In genomic region chr16:50202926-50203624, GRCh38 we compare ENCODE assay signal across 8 cellular contexts. TPM values are rescaled to one million over a fixed set of nuclear protein-coding genes. Genes with fewer than 3 reads are reported as not detected.
DNase-seq lines count a peak whose midpoint lies in the region; TF ChIP-seq lines count a peak whose summit lies in the region.
"Had no signal": no experiment of that assay in that cellular context is flagged by ENCODE, and none has a peak within 500 bp of the region (broad histone marks: within the 10 kb centered on the region; RNA-seq: fewer than 3 reads in every experiment).

No MANE protein-coding gene starts in this region.

- H3K27me3 ChIP-seq in suprapubic skin: no peaks in the 10 kb centered on the region

- no peak for TF ChIP-seq POLR2A in suprapubic skin (IDR thresholded peaks at IDR 0.05)

- WGBS in suprapubic skin: 38% methylated on average over 5 of the region's 5 CpGs

- TF ChIP-seq EP300 in suprapubic skin (IDR thresholded peaks at IDR 0.05): no peak

- H3K4me1 ChIP-seq in suprapubic skin: peaks cover 46% of the 10 kb centered on the region

- TF ChIP-seq CTCF in suprapubic skin (IDR thresholded peaks at IDR 0.05): no peak

- H3K36me3 ChIP-seq in suprapubic skin: no peaks in the 10 kb centered on the region

- DNase-seq in HS-27A (ENCODE audit: low read depth): peak; percentile 91
- peak; percentile 47 for DNase-seq in amniotic stem cell (lab: John Stamatoyannopoulos, UW)
- DNase-seq in iris pigment epithelial cell (ENCODE audit: low read depth): peak; percentile 93
- DNase-seq in suprapubic skin (ENCODE audit: low spot score in 2 of 2): no peak
- DNase-seq in NCI-H69 (lab: John Stamatoyannopoulos, UW): no peak
- DNase-seq in NCI-H1105 treated with DMSO at 0.1 percent for 48 hours (lab: John Stamatoyannopoulos, UW): no peak
- no peak for DNase-seq in activated naive CD4-positive, alpha-beta T cell treated with Interleukin-2 at 50 U/mL for 16 hours
- DNase-seq: activated naive CD8-positive, alpha-beta T cell treated with anti-CD3 and anti-CD28 coated beads, Interleukin-2, amount 10 ng/mL, durations not matched to agents 7 days and 5 days had no signal

- no peak overlapping the region for H3K4me3 ChIP-seq in suprapubic skin

- H3K27ac ChIP-seq in suprapubic skin: peak overlapping the region; percentile 49

- no peaks in the 10 kb centered on the region for H3K9me3 ChIP-seq in suprapubic skin

RNA-seq across cellular contexts. Expression of gene TENT4B, which starts 50.0 kb away (rescaled TPM):
- 10 to 100 TPM; 10.8 to 15.7 (median 12.9) TPM for total RNA-seq in suprapubic skin

Comparison
In these comparisons a context has a peak if more than half of its experiments do, and no peak if none do; other contexts are left out.
1. DNase-seq: peak in HS-27A (single experiment), amniotic stem cell (single experiment) and iris pigment epithelial cell (single experiment); none in suprapubic skin (0 of 2), NCI-H69 (single experiment), NCI-H1105 treated with DMSO at 0.1 percent for 48 hours (single experiment) and activated naive CD4-positive, alpha-beta T cell treated with Interleukin-2 at 50 U/mL for 16 hours (single experiment).